26 cellular contexts compared by ENCODE assay signal in the genomic region with DNA sequence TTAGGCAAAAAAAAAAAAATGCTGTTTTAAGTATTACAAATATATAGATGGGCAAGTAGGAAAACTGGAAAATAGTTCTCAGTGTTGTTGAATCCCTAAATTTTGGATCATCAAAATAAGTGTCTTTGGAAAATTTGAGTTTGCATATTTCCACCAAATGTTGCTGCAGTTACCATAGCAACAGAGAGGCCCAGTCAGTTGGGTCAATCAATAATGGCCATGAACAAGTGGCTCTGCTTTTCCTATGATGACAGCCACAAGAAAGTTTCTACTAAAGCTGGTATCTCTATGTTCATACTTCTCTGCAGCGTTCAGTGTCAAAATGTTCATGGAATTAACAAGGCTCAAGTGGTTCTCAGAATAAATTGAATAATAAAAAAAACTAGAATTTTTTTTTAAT.
"Had no signal": no experiment of that assay in that cellular context is flagged by ENCODE, and none has a peak within 500 bp of the region (broad histone marks: within the 10 kb centered on the region; RNA-seq: fewer than 3 reads in every experiment).

No MANE protein-coding gene starts in this region.

- H3K9me3 Mint-ChIP-seq: dendritic cell treated with granulocyte-macrophage colony-stimulating factor and Interleukin-4, amounts not matched to agents 40 ng/mL and 50 ng/mL, for 4 days; endodermal cell; memory B cell; nephron progenitor cell; stimulated activated naive CD8-positive, alpha-beta T cell treated with anti-CD3 and anti-CD28 coated beads, Interleukin-15, Interleukin-2, amounts not matched to agents 100 ng/mL and 50 ng/mL, for 24 hours had no signal

- H3K27me3 Mint-ChIP-seq: dendritic cell treated with granulocyte-macrophage colony-stimulating factor and Interleukin-4, amounts not matched to agents 40 ng/mL and 50 ng/mL, for 4 days; memory B cell; naive thymus-derived CD4-positive, alpha-beta T cell; stimulated activated naive B cell treated with anti-CD40 and anti-IgM and Interleukin-4, amounts not matched to agents 10 μg/mL and 1 μg/mL and 100 μg/mL, for 72 hours; stimulated activated naive CD8-positive, alpha-beta T cell treated with anti-CD3 and anti-CD28 coated beads, Interleukin-15, Interleukin-2, amounts not matched to agents 100 ng/mL and 50 ng/mL, for 24 hours had no signal

- H3K27me3 ChIP-seq: colonic mucosa, gastrocnemius medialis, spleen, tibial nerve, upper lobe of left lung had no signal

- H3K27ac Mint-ChIP-seq: dendritic cell treated with granulocyte-macrophage colony-stimulating factor and Interleukin-4, amounts not matched to agents 40 ng/mL and 50 ng/mL, for 4 days; endodermal cell; memory B cell; naive thymus-derived CD4-positive, alpha-beta T cell; nephron progenitor cell; stimulated activated naive B cell treated with anti-CD40 and anti-IgM and Interleukin-4, amounts not matched to agents 10 μg/mL and 1 μg/mL and 100 μg/mL, for 72 hours; stimulated activated naive CD8-positive, alpha-beta T cell treated with anti-CD3 and anti-CD28 coated beads, Interleukin-15, Interleukin-2, amounts not matched to agents 100 ng/mL and 50 ng/mL, for 24 hours had no signal

- DNase-seq: colonic mucosa; effector CD8-positive, alpha-beta T cell; endodermal cell; foreskin fibroblast; gastrocnemius medialis; head of caudate nucleus; kidney; midbrain; naive thymus-derived CD4-positive, alpha-beta T cell; nephron progenitor cell; nucleus accumbens; right cardiac atrium; spleen; stimulated activated naive B cell treated with anti-CD40 and anti-IgM and Interleukin-4, amounts not matched to agents 10 μg/mL and 1 μg/mL and 100 μg/mL, for 72 hours; upper lobe of left lung had no signal

- H3K27ac ChIP-seq: colonic mucosa, epithelial cell of prostate, gastrocnemius medialis, prostate gland, skin epidermis, spleen, thoracic aorta, tibial nerve, upper lobe of left lung had no signal

- FAIRE-seq: kidney, urothelium cell line had no signal

- H3K9me3 ChIP-seq: colonic mucosa, gastrocnemius medialis, prostate gland, thoracic aorta, upper lobe of left lung had no signal

- H3K36me3 ChIP-seq: colonic mucosa, gastrocnemius medialis, prostate gland, thoracic aorta, upper lobe of left lung had no signal

- H3K4me3 ChIP-seq: colonic mucosa, gastrocnemius medialis, lung, prostate gland, skin epidermis, spleen, thoracic aorta, tibial nerve, upper lobe of left lung had no signal

- ATAC-seq: esophagus mucosa; gastrocnemius medialis; naive thymus-derived CD4-positive, alpha-beta T cell; right cardiac atrium; stimulated activated naive B cell treated with anti-CD40 and anti-IgM and Interleukin-4, amounts not matched to agents 10 μg/mL and 1 μg/mL and 100 μg/mL, for 72 hours had no signal

- H3K4me3 Mint-ChIP-seq: dendritic cell treated with granulocyte-macrophage colony-stimulating factor and Interleukin-4, amounts not matched to agents 40 ng/mL and 50 ng/mL, for 4 days; endodermal cell; memory B cell; naive thymus-derived CD4-positive, alpha-beta T cell; nephron progenitor cell; stimulated activated naive B cell treated with anti-CD40 and anti-IgM and Interleukin-4, amounts not matched to agents 10 μg/mL and 1 μg/mL and 100 μg/mL, for 72 hours; stimulated activated naive CD8-positive, alpha-beta T cell treated with anti-CD3 and anti-CD28 coated beads, Interleukin-15, Interleukin-2, amounts not matched to agents 100 ng/mL and 50 ng/mL, for 24 hours had no signal

- H3K4me1 Mint-ChIP-seq: endodermal cell; memory B cell; nephron progenitor cell; stimulated activated naive B cell treated with anti-CD40 and anti-IgM and Interleukin-4, amounts not matched to agents 10 μg/mL and 1 μg/mL and 100 μg/mL, for 72 hours had no signal

- H3K4me1 ChIP-seq: colonic mucosa, prostate gland, tibial nerve, upper lobe of left lung had no signal
